ENCODE assay signal across 8 cellular contexts in genomic region chr11:63841554-63841953, GRCh38. TPM values are rescaled to one million over a fixed set of nuclear protein-coding genes. Genes with fewer than 3 reads are reported as not detected.
DNase-seq lines count a peak whose midpoint lies in the region; ATAC-seq and TF ChIP-seq lines count a peak whose summit lies in the region.

No MANE protein-coding gene starts in this region.

- H3K4me3 ChIP-seq in heart right ventricle (peak overlapping the region in 7 of 10 donors; percentile 75 to 97 (median 93)), hepatocyte (peak overlapping the region; percentile 12)

- H3K36me3 ChIP-seq in heart right ventricle = peaks cover 0 to 46% (median 0%) of the 10 kb centered on the region in 9 donors
- H3K36me3 ChIP-seq in hepatocyte (replicated peaks; ENCODE audit: insufficient read depth, low read depth) = no peaks in the 10 kb centered on the region

- H3K27ac Mint-ChIP-seq in activated T-helper 2 cell treated with anti-CD3 and anti-CD28 coated beads, Interferon-gamma antibody, Interleukin-2, Interleukin-4, amounts not matched to agents 10 μg/mL and 5 μg/mL and 100 μg/mL, durations not matched to agents 14 hours and 24 hours and 36 hours = no peak overlapping the region
- H3K27ac Mint-ChIP-seq in stimulated activated naive B cell treated with anti-CD40 and anti-IgM and Interleukin-4, amounts not matched to agents 10 μg/mL and 1 μg/mL and 100 μg/mL, for 72 hours = peak overlapping the region; percentile 10

- DNase-seq in heart right ventricle = peak in 1 of 2 donors; percentile 29
- no peak for DNase-seq in left cardiac atrium
- DNase-seq in activated T-helper 2 cell treated with anti-CD3 and anti-CD28 coated beads, Interferon-gamma antibody, Interleukin-2, Interleukin-4, amounts not matched to agents 10 μg/mL and 5 μg/mL and 100 μg/mL, durations not matched to agents 14 hours and 24 hours and 36 hours (ENCODE audit: low spot score) = no peak
- DNase-seq in hepatocyte (ENCODE audit: low spot score) = peak; percentile 48
- no peak for DNase-seq in stimulated activated naive B cell treated with anti-CD40 and anti-IgM and Interleukin-4, amounts not matched to agents 10 μg/mL and 1 μg/mL and 100 μg/mL, for 72 hours
- DNase-seq in GF-D8 (lab: John Stamatoyannopoulos, UW) = no peak
- DNase-seq in omental fat pad (ENCODE audit: low spot score) = no peak

- peaks cover 17 to 85% (median 76%) of the 10 kb centered on the region in 9 donors for H3K4me1 ChIP-seq in heart right ventricle
- H3K4me1 ChIP-seq in hepatocyte (ENCODE audit: insufficient read depth) = peaks cover 35% of the 10 kb centered on the region

- H3K9me2 ChIP-seq in hepatocyte (replicated peaks; ENCODE audit: insufficient read depth) = no peaks in the 10 kb centered on the region

- peaks cover 72% of the 10 kb centered on the region for H3K79me2 ChIP-seq in hepatocyte

- H3K9me3 ChIP-seq in heart right ventricle (no peaks in the 10 kb centered on the region), hepatocyte (ENCODE audit: low read depth) (no peaks in the 10 kb centered on the region)

- H3K4me1 Mint-ChIP-seq in activated T-helper 2 cell treated with anti-CD3 and anti-CD28 coated beads, Interferon-gamma antibody, Interleukin-2, Interleukin-4, amounts not matched to agents 10 μg/mL and 5 μg/mL and 100 μg/mL, durations not matched to agents 14 hours and 24 hours and 36 hours (ENCODE audit: low read depth) = peaks cover 54% of the 10 kb centered on the region
- peaks cover 45 to 83% of the 10 kb centered on the region in 2 donors for H3K4me1 Mint-ChIP-seq in stimulated activated naive B cell treated with anti-CD40 and anti-IgM and Interleukin-4, amounts not matched to agents 10 μg/mL and 1 μg/mL and 100 μg/mL, for 72 hours

- H2AFZ ChIP-seq in hepatocyte = no peak overlapping the region

- peak overlapping the region; percentile 87 for H3K4me3 Mint-ChIP-seq in activated T-helper 2 cell treated with anti-CD3 and anti-CD28 coated beads, Interferon-gamma antibody, Interleukin-2, Interleukin-4, amounts not matched to agents 10 μg/mL and 5 μg/mL and 100 μg/mL, durations not matched to agents 14 hours and 24 hours and 36 hours (ENCODE audit: low read depth)
- H3K4me3 Mint-ChIP-seq in stimulated activated naive B cell treated with anti-CD40 and anti-IgM and Interleukin-4, amounts not matched to agents 10 μg/mL and 1 μg/mL and 100 μg/mL, for 72 hours = peak overlapping the region; percentile 95 to 98

- H3K9me3 Mint-ChIP-seq in activated T-helper 2 cell treated with anti-CD3 and anti-CD28 coated beads, Interferon-gamma antibody, Interleukin-2, Interleukin-4, amounts not matched to agents 10 μg/mL and 5 μg/mL and 100 μg/mL, durations not matched to agents 14 hours and 24 hours and 36 hours = no peaks in the 10 kb centered on the region
- no peaks in the 10 kb centered on the region for H3K9me3 Mint-ChIP-seq in stimulated activated naive B cell treated with anti-CD40 and anti-IgM and Interleukin-4, amounts not matched to agents 10 μg/mL and 1 μg/mL and 100 μg/mL, for 72 hours

- H3K27ac ChIP-seq in heart right ventricle (peak overlapping the region in 6 of 10 donors; percentile 41 to 95 (median 83)), hepatocyte (peak overlapping the region; percentile 2)

- WGBS in heart right ventricle, 2 donors = 22 to 36% methylated on average over 3 of the region's 3 CpGs
- 34% methylated on average over 3 of the region's 3 CpGs for WGBS in hepatocyte (ENCODE audit: low lambda C conversion rate, missing lambda C conversion rate)

- H4K20me1 ChIP-seq in hepatocyte (ENCODE audit: insufficient read depth, poor library complexity, severe bottlenecking) = peaks cover 64% of the 10 kb centered on the region

- TF ChIP-seq CTCF in heart right ventricle (IDR thresholded peaks at IDR 0.05) (no peak), hepatocyte (IDR thresholded peaks at IDR 0.05; ENCODE audit: poor library complexity) (no peak), omental fat pad (IDR thresholded peaks at IDR 0.05) (no peak)

- no peak for ATAC-seq in heart right ventricle
- ATAC-seq in left cardiac atrium = no peak
- ATAC-seq in stimulated activated naive B cell treated with anti-CD40 and anti-IgM and Interleukin-4, amounts not matched to agents 10 μg/mL and 1 μg/mL and 100 μg/mL, for 72 hours (replicated peaks) = no peak
- ATAC-seq in GM21529 (IDR thresholded peaks at IDR 0.05; ENCODE audit: unreplicated experiment) = no peak
- no peak for ATAC-seq in omental fat pad (ENCODE audit: low FRiP score)

- H3K27me3 Mint-ChIP-seq in activated T-helper 2 cell treated with anti-CD3 and anti-CD28 coated beads, Interferon-gamma antibody, Interleukin-2, Interleukin-4, amounts not matched to agents 10 μg/mL and 5 μg/mL and 100 μg/mL, durations not matched to agents 14 hours and 24 hours and 36 hours (ENCODE audit: low read depth) = no peaks in the 10 kb centered on the region
- no peaks in the 10 kb centered on the region for H3K27me3 Mint-ChIP-seq in stimulated activated naive B cell treated with anti-CD40 and anti-IgM and Interleukin-4, amounts not matched to agents 10 μg/mL and 1 μg/mL and 100 μg/mL, for 72 hours

- peak overlapping the region; percentile 95 for H3K4me2 ChIP-seq in hepatocyte

- no peaks in the 10 kb centered on the region for H3K27me3 ChIP-seq in heart right ventricle
- no peaks in the 10 kb centered on the region for H3K27me3 ChIP-seq in hepatocyte

- peaks cover 56% of the 10 kb centered on the region for H3K36me3 Mint-ChIP-seq in activated T-helper 2 cell treated with anti-CD3 and anti-CD28 coated beads, Interferon-gamma antibody, Interleukin-2, Interleukin-4, amounts not matched to agents 10 μg/mL and 5 μg/mL and 100 μg/mL, durations not matched to agents 14 hours and 24 hours and 36 hours (ENCODE audit: low read depth)
- H3K36me3 Mint-ChIP-seq in stimulated activated naive B cell treated with anti-CD40 and anti-IgM and Interleukin-4, amounts not matched to agents 10 μg/mL and 1 μg/mL and 100 μg/mL, for 72 hours = peaks cover 30 to 43% of the 10 kb centered on the region in 2 donors

- intact Hi-C loops in heart right ventricle (cut with DNase I) (loop anchor here in 1 of 10 donors (2.0 kb wide), 1 partner anchor 67 kb away; no protein-coding TSS in a partner anchor), left cardiac atrium (cut with DNase I) (loop anchor here in 1 of 2 donors (10.0 kb wide), 1 partner anchor 53 kb away; no protein-coding TSS in a partner anchor)
- intact Hi-C loops in activated T-helper 2 cell treated with anti-CD3 and anti-CD28 coated beads, Interferon-gamma antibody, Interleukin-2, Interleukin-4, amounts not matched to agents 10 μg/mL and 5 μg/mL and 100 μg/mL, durations not matched to agents 14 hours and 24 hours and 36 hours (cut with micrococcal nuclease) = loop anchor here (2.0 kb wide), 1 partner anchor 59 kb away; no protein-coding TSS in a partner anchor

RNA-seq across cellular contexts. Expression of gene MARK2, which starts 2.6 kb away (rescaled TPM):
- total RNA-seq in heart right ventricle (10 to 100 TPM; 33.8 to 42.7 (median 39.0) TPM), left cardiac atrium (10 to 100 TPM; 33.5 to 37.5 TPM), hepatocyte (22.4 and 24.1 TPM in 2 replicates), omental fat pad (10 to 100 TPM; 14.8 to 27.1 (median 23.4) TPM)
- polyA plus RNA-seq in heart right ventricle (10 to 100 TPM; 12.6 to 18.9 TPM), hepatocyte (40.8 and 48.2 TPM in 2 replicates)
- 36.5 and 38.8 TPM in 2 replicates for total RNA-seq in activated T-helper 2 cell treated with anti-CD3 and anti-CD28 coated beads, Interferon-gamma antibody, Interleukin-2, Interleukin-4, amounts not matched to agents 10 μg/mL and 5 μg/mL and 100 μg/mL, durations not matched to agents 14 hours and 24 hours and 36 hours

RNA-seq across cellular contexts. Expression of gene SPINDOC, which starts 28.3 kb away (rescaled TPM):
- total RNA-seq in heart right ventricle (10 to 100 TPM in 5 of 10 donors, 1 to 10 TPM in 5; 7.0 to 13.2 (median 9.9) TPM), left cardiac atrium (10 to 100 TPM; 13.3 to 13.5 TPM), hepatocyte (24.0 and 25.2 TPM in 2 replicates), omental fat pad (10 to 100 TPM in 1 of 4 donors, 1 to 10 TPM in 3; 7.3 to 12.8 (median 8.6) TPM)
- polyA plus RNA-seq in heart right ventricle (1 to 10 TPM; 9.4 to 9.7 TPM), hepatocyte (5.4 and 9.9 TPM in 2 replicates)
- 67.0 and 69.2 TPM in 2 replicates for total RNA-seq in activated T-helper 2 cell treated with anti-CD3 and anti-CD28 coated beads, Interferon-gamma antibody, Interleukin-2, Interleukin-4, amounts not matched to agents 10 μg/mL and 5 μg/mL and 100 μg/mL, durations not matched to agents 14 hours and 24 hours and 36 hours
